In genomic region chr5:144273232-144274027, GRCh38 we compare ENCODE assay signal across 19 cellular contexts.
DNase-seq lines count a peak whose midpoint lies in the region; ATAC-seq and TF ChIP-seq lines count a peak whose summit lies in the region.
"Had no signal": no experiment of that assay in that cellular context is flagged by ENCODE, and none has a peak within 500 bp of the region (broad histone marks: within the 10 kb centered on the region; RNA-seq: fewer than 3 reads in every experiment).

No MANE protein-coding gene starts in this region.

- peak overlapping the region; percentile 94 for H3K27ac ChIP-seq in MM.1S (ENCODE audit: low read length)
- H3K27ac ChIP-seq in adrenal gland = no peak overlapping the region
- H3K27ac ChIP-seq: GM23248, heart right ventricle, skin epidermis, tibial nerve had no signal

- H2AFZ ChIP-seq in MM.1S (ENCODE audit: low read length) = no peak overlapping the region
- H2AFZ ChIP-seq: GM23248 had no signal

- TF ChIP-seq POLR2A in adrenal gland (IDR thresholded peaks at IDR 0.05) = no peak

- H4K20me1 ChIP-seq in MM.1S (ENCODE audit: insufficient read depth, low read length) = no peaks in the 10 kb centered on the region

- peaks cover 40% of the 10 kb centered on the region for H3F3A ChIP-seq in MM.1S (ENCODE audit: insufficient read depth, low read length)

- DNase-seq in MM.1S = peak; percentile 88
- DNase-seq in fibroblast of villous mesenchyme (ENCODE audit: low read depth) = peak; percentile 45
- no peak for DNase-seq in pons (ENCODE audit: low spot score)
- DNase-seq in adrenal gland = no peak
- no peak for DNase-seq in LoVo (ENCODE audit: low spot score)
- DNase-seq: activated CD4-positive, alpha-beta T cell treated with anti-CD3 and anti-CD28 coated beads for 48 hours; activated CD8-positive, alpha-beta memory T cell treated with anti-CD3 and anti-CD28 coated beads, Interleukin-2, amount 50 U/mL, for 4 hours; activated naive CD8-positive, alpha-beta T cell treated with anti-CD3 and anti-CD28 coated beads for 36 hours; CD4-positive, CD25-positive, alpha-beta regulatory T cell; GM23248; heart right ventricle; NCI-H1417 treated with DMSO at 0.1 percent for 48 hours; NCI-H526; stimulated activated CD4-positive, alpha-beta T cell treated with anti-CD3 and anti-CD28 coated beads, Interleukin-4, amount 100 ng/mL, for 1 hour had no signal

- H3K4me2 ChIP-seq in MM.1S (ENCODE audit: low read depth, low read length) = peak overlapping the region; percentile 46; the same call in 1 of the 2 replicates

- 78 to 80% (median 79%) methylated on average over 2 of the region's 2 CpGs for WGBS in adrenal gland, 4 donors

- intact Hi-C loops in adrenal gland (cut with DNase I) = no loop called here

- no peaks in the 10 kb centered on the region for H3K27me3 ChIP-seq in MM.1S (replicated peaks; ENCODE audit: insufficient read depth, low read length)
- H3K27me3 ChIP-seq in adrenal gland = no peaks in the 10 kb centered on the region
- H3K27me3 ChIP-seq: heart right ventricle, tibial nerve had no signal

- ATAC-seq in GM18511 (IDR thresholded peaks at IDR 0.05; ENCODE audit: unreplicated experiment) = peak; percentile 59
- peak; percentile 67 for ATAC-seq in GM21717 (IDR thresholded peaks at IDR 0.05; ENCODE audit: unreplicated experiment)
- no peak for ATAC-seq in HG03108 (IDR thresholded peaks at IDR 0.05; ENCODE audit: unreplicated experiment)
- ATAC-seq: heart right ventricle had no signal

- no peak overlapping the region for H3K4me3 ChIP-seq in MM.1S (ENCODE audit: low read length)
- H3K4me3 ChIP-seq in fibroblast of villous mesenchyme (ENCODE audit: low read depth, low read length) = no peak overlapping the region
- no peak overlapping the region for H3K4me3 ChIP-seq in adrenal gland
- H3K4me3 ChIP-seq: GM23248, heart right ventricle, skin epidermis, tibial nerve had no signal

- 0 out of 2 replicates have a peak overlapping the region, but pooled peaks have one; percentile 30 for H3K9ac ChIP-seq in MM.1S (ENCODE audit: low read length)
- H3K9ac ChIP-seq: GM23248 had no signal

- H3K79me2 ChIP-seq in MM.1S (ENCODE audit: low read length) = no peaks in the 10 kb centered on the region

- H3K9me2 ChIP-seq in MM.1S (replicated peaks; ENCODE audit: insufficient read depth, low read length) = no peaks in the 10 kb centered on the region

- no peak for TF ChIP-seq CTCF in MM.1S (IDR thresholded peaks at IDR 0.05; ENCODE audit: low read length)
- no peak for TF ChIP-seq CTCF in fibroblast of villous mesenchyme (IDR thresholded peaks at IDR 0.05; ENCODE audit: insufficient read depth, low read depth, low read length)
- TF ChIP-seq CTCF in adrenal gland (IDR thresholded peaks at IDR 0.05) = no peak

- H3K9me3 ChIP-seq in MM.1S (replicated peaks; ENCODE audit: insufficient read depth, low read length) (no peaks in the 10 kb centered on the region), adrenal gland (replicated peaks in 1 of 3) (peaks cover 0 to 7% (median 0%) of the 10 kb centered on the region in 3 donors)

- peaks cover 55% of the 10 kb centered on the region for H3K4me1 ChIP-seq in MM.1S (ENCODE audit: low read length)
- H3K4me1 ChIP-seq in adrenal gland (replicated peaks in 1 of 2) = no peaks in the 10 kb centered on the region
- H3K4me1 ChIP-seq: heart right ventricle, tibial nerve had no signal

- H3K36me3 ChIP-seq in MM.1S (replicated peaks; ENCODE audit: insufficient read depth, low read length) = no peaks in the 10 kb centered on the region
- H3K36me3 ChIP-seq in adrenal gland (replicated peaks in 1 of 2) = no peaks in the 10 kb centered on the region
- H3K36me3 ChIP-seq: heart right ventricle, tibial nerve had no signal

Comparison
In these comparisons a context has a peak if more than half of its experiments do, and no peak if none do; other contexts are left out.
1. DNase-seq: peak in MM.1S (single experiment) and fibroblast of villous mesenchyme (single experiment); none in pons (single experiment), adrenal gland (0 of 7) and LoVo (single experiment).